ENCODE assay signal across 9 cellular contexts in genomic region chr17:63445065-63445464, GRCh38. TPM values are rescaled to one million over a fixed set of nuclear protein-coding genes. Genes with fewer than 3 reads are reported as not detected.
A peak's percentile ranks its signal among the peaks of the same experiment; 100 is the strongest.
DNase-seq lines count a peak whose midpoint lies in the region; ATAC-seq and TF ChIP-seq lines count a peak whose summit lies in the region.
"Had no signal": no experiment of that assay in that cellular context is flagged by ENCODE, and none has a peak within 500 bp of the region (broad histone marks: within the 10 kb centered on the region; RNA-seq: fewer than 3 reads in every experiment).

No MANE protein-coding gene starts in this region.

- H3K27ac Mint-ChIP-seq in T-helper 2 cell treated with Interferon-gamma antibody and Interleukin-4, amounts not matched to agents 5 μg/mL and 100 μg/mL, for 36 hours: peak overlapping the region; percentile 17
- H3K27ac Mint-ChIP-seq in activated CD8-positive, alpha-beta T cell treated with anti-CD3 and anti-CD28 coated beads for 36 hours: no peak overlapping the region

- TF ChIP-seq CTCF in activated CD8-positive, alpha-beta T cell treated with anti-CD3 and anti-CD28 coated beads for 36 hours (IDR thresholded peaks at IDR 0.05): no peak
- no peak for TF ChIP-seq CTCF in smooth muscle cell (IDR thresholded peaks at IDR 0.05; ENCODE audit: borderline replicate concordance, insufficient read depth, poor library complexity, severe bottlenecking)

- peaks cover 28% of the 10 kb centered on the region for H3K4me1 Mint-ChIP-seq in T-helper 2 cell treated with Interferon-gamma antibody and Interleukin-4, amounts not matched to agents 5 μg/mL and 100 μg/mL, for 36 hours (ENCODE audit: low read depth)
- H3K4me1 Mint-ChIP-seq in activated CD8-positive, alpha-beta T cell treated with anti-CD3 and anti-CD28 coated beads for 36 hours (ENCODE audit: low read depth): peaks cover 22% of the 10 kb centered on the region

- peaks cover 36% of the 10 kb centered on the region for H3K27me3 Mint-ChIP-seq in T-helper 2 cell treated with Interferon-gamma antibody and Interleukin-4, amounts not matched to agents 5 μg/mL and 100 μg/mL, for 36 hours (ENCODE audit: low read depth)
- H3K27me3 Mint-ChIP-seq in activated CD8-positive, alpha-beta T cell treated with anti-CD3 and anti-CD28 coated beads for 36 hours: peaks cover 3% of the 10 kb centered on the region

- no peak for DNase-seq in T-helper 2 cell treated with Interferon-gamma antibody and Interleukin-4, amounts not matched to agents 5 μg/mL and 100 μg/mL, for 36 hours (ENCODE audit: low spot score)
- no peak for DNase-seq in T-helper 2 cell
- no peak for DNase-seq in activated CD8-positive, alpha-beta T cell treated with anti-CD3 and anti-CD28 coated beads for 36 hours
- no peak for DNase-seq in smooth muscle cell (lab: John Stamatoyannopoulos, UW; ENCODE audit: unreplicated experiment)
- DNase-seq in CD1c-positive myeloid dendritic cell (ENCODE audit: extremely low spot score): no peak
- no peak for DNase-seq in activated gamma-delta T cell treated with Interleukin-2 at 50 U/mL for 16 hours
- DNase-seq: hippocampal formation had no signal

- peak overlapping the region; percentile 99 for H3K4me2 ChIP-seq in smooth muscle cell

- peaks cover 11% of the 10 kb centered on the region for H3K4me1 ChIP-seq in iPS-18a (ENCODE audit: control insufficient read depth, low read depth, low read length)
- peaks cover 23% of the 10 kb centered on the region for H3K4me1 ChIP-seq in smooth muscle cell (ENCODE audit: low read depth)

- no peak overlapping the region for H2AFZ ChIP-seq in smooth muscle cell (ENCODE audit: low read depth)

- POLR2A ChIA-PET in activated CD8-positive, alpha-beta T cell treated with anti-CD3 and anti-CD28 coated beads for 36 hours (lab: Charles Lee): interaction anchor here (0.6 to 1.4 kb wide), 5 partner anchors 12 to 256 kb away, joined by 3 read pairs; no protein-coding TSS in a partner anchor

- WGBS in smooth muscle cell (ENCODE audit: low lambda C conversion rate): 72% methylated on average over 7 of the region's 7 CpGs

- CTCF ChIA-PET in activated CD8-positive, alpha-beta T cell treated with anti-CD3 and anti-CD28 coated beads for 36 hours (lab: Charles Lee): interaction anchor here (0.8 to 6.5 kb wide), 5 partner anchors 10 to 38 kb away, joined by 3 to 58 read pairs (median 14); partner anchors contain the start of gene ACE

- peaks cover 8% of the 10 kb centered on the region for H4K20me1 ChIP-seq in smooth muscle cell (ENCODE audit: low read depth)

- H3K79me2 ChIP-seq in smooth muscle cell (ENCODE audit: low read depth): peaks cover 8% of the 10 kb centered on the region

- no peak overlapping the region for H3K27ac ChIP-seq in iPS-18a (ENCODE audit: low read length)
- H3K27ac ChIP-seq in smooth muscle cell (ENCODE audit: low read depth): peak overlapping the region; percentile 96

- H3K9me3 ChIP-seq in iPS-18a (ENCODE audit: control insufficient read depth, low read depth, low read length) (no peaks in the 10 kb centered on the region), smooth muscle cell (replicated peaks; ENCODE audit: low read depth) (no peaks in the 10 kb centered on the region)

- peaks cover 20% of the 10 kb centered on the region for H3K27me3 ChIP-seq in iPS-18a (ENCODE audit: control insufficient read depth, insufficient read depth, low read length)
- H3K27me3 ChIP-seq in smooth muscle cell (ENCODE audit: low read depth): no peaks in the 10 kb centered on the region

- H3F3A ChIP-seq in smooth muscle cell (ENCODE audit: low read depth): peaks cover 17% of the 10 kb centered on the region

- H3K9ac ChIP-seq in iPS-18a (ENCODE audit: low read length) (no peak overlapping the region), smooth muscle cell (ENCODE audit: low read depth) (peak overlapping the region; percentile 97)

- H3K36me3 Mint-ChIP-seq in T-helper 2 cell treated with Interferon-gamma antibody and Interleukin-4, amounts not matched to agents 5 μg/mL and 100 μg/mL, for 36 hours (ENCODE audit: low read depth): no peaks in the 10 kb centered on the region
- no peaks in the 10 kb centered on the region for H3K36me3 Mint-ChIP-seq in activated CD8-positive, alpha-beta T cell treated with anti-CD3 and anti-CD28 coated beads for 36 hours (ENCODE audit: low read depth)

- no peak for ATAC-seq in activated CD8-positive, alpha-beta T cell treated with anti-CD3 and anti-CD28 coated beads for 36 hours
- ATAC-seq in GM21423 (IDR thresholded peaks at IDR 0.05; ENCODE audit: unreplicated experiment): no peak

- intact Hi-C loops in activated CD8-positive, alpha-beta T cell treated with anti-CD3 and anti-CD28 coated beads for 36 hours (cut with micrococcal nuclease): no loop called here

- H3K36me3 ChIP-seq in iPS-18a (ENCODE audit: control insufficient read depth, low read depth, low read length) (no peaks in the 10 kb centered on the region), smooth muscle cell (ENCODE audit: low read depth) (no peaks in the 10 kb centered on the region)

- no peaks in the 10 kb centered on the region for H3K9me3 Mint-ChIP-seq in T-helper 2 cell treated with Interferon-gamma antibody and Interleukin-4, amounts not matched to agents 5 μg/mL and 100 μg/mL, for 36 hours
- H3K9me3 Mint-ChIP-seq in activated CD8-positive, alpha-beta T cell treated with anti-CD3 and anti-CD28 coated beads for 36 hours: no peaks in the 10 kb centered on the region

- H3K4me3 ChIP-seq in iPS-18a (ENCODE audit: low read length) (peak overlapping the region; percentile 60), smooth muscle cell (peak overlapping the region; percentile 80)

- H3K4me3 Mint-ChIP-seq in T-helper 2 cell treated with Interferon-gamma antibody and Interleukin-4, amounts not matched to agents 5 μg/mL and 100 μg/mL, for 36 hours: peak overlapping the region; percentile 56
- peak overlapping the region; percentile 24 for H3K4me3 Mint-ChIP-seq in activated CD8-positive, alpha-beta T cell treated with anti-CD3 and anti-CD28 coated beads for 36 hours

RNA-seq across cellular contexts. Expression of gene CYB561, which starts 1.0 kb away (rescaled TPM):
- total RNA-seq in activated CD8-positive, alpha-beta T cell treated with anti-CD3 and anti-CD28 coated beads for 36 hours: 1 to 10 TPM; 1.5 to 2.2 TPM
- total RNA-seq in smooth muscle cell: 13.6 and 16.5 TPM in 2 replicates
- polyA plus RNA-seq in smooth muscle cell: 24.9 and 40.7 TPM in 2 replicates

RNA-seq across cellular contexts. Expression of gene ACE, which starts 31.8 kb away (rescaled TPM):
- under 1 TPM; 0.36 to 0.51 TPM for total RNA-seq in activated CD8-positive, alpha-beta T cell treated with anti-CD3 and anti-CD28 coated beads for 36 hours
- 0.94 and 1.5 TPM in 2 replicates for total RNA-seq in smooth muscle cell
- 0.48 and 2.0 TPM in 2 replicates for polyA plus RNA-seq in smooth muscle cell
